Comparison of ENCODE assay signal across 8 cellular contexts in the genomic region with DNA sequence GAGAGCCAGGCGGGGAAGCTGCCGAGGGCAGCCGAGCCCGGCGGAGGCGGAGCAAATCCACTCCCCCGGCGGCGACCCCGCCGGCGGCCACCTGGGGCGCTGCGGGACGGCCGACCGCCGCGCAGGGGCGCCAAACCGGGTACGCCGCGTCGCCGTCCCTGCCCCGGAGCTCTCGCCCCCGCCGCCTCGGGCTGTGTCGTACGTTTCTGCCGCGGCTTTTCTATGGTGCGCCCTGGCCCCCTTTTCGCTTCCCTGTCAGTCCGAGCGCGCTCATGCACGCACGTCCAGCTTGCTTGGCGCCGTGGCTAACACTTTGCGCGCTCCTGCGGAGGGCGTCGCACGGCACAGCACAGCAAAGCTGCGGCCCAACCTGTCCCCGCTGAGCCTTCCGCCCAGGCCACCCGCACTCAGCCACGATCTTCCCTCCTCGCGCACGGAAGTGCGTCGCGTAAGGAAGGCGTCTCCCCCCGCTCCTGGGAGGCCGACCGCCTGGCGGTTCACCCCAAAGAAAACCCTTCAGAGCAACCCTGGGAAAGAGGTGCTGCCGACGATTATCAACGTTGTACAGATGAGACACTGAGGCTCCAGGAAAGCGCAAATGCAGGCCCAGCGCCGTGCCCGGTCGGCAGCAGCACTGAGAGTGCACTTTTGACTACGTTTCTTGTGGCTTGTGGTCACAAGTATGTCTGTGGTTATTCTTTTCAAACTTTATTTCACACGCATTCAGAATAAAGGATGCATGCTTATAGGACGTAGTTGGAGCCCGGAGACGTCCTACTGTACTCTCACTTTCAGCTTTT. TPM values are rescaled to one million over a fixed set of nuclear protein-coding genes. Genes with fewer than 3 reads are reported as not detected.
DNase-seq lines count a peak whose midpoint lies in the region; TF ChIP-seq lines count a peak whose summit lies in the region.

A gene (minus strand): TSS at position 48 of the 800 bp plus-strand sequence. CDS start 1,857 bp downstream, outside the sequence.

- H3K27ac ChIP-seq in mesodermal cell (ENCODE audit: low read depth, low read length, severe bottlenecking), result peak within 1 kb of the TSS; percentile 98

- H3K9me3 Mint-ChIP-seq in Caco-2 (ENCODE audit: unreplicated experiment), result no peaks in the 10 kb centered on the region

- CTCF ChIA-PET in Caco-2 (lab: Charles Lee), result interaction anchor here (0.6 to 2.2 kb wide), 19 partner anchors 9 to 224 kb away, joined by 3 to 11 read pairs (median 3); a partner anchor contains a TSS

- peak within 1 kb of the TSS; percentile 84 for H3K4me3 Mint-ChIP-seq in Caco-2 (ENCODE audit: unreplicated experiment)

- 0 to 1% methylated on average over 59 to 60 of the region's 79 CpGs for WGBS in mesodermal cell (ENCODE audit: insufficient coverage in 2 of 2), 2 experiments

- peaks cover 17% of the 10 kb centered on the region for H3K4me1 ChIP-seq in Caco-2
- peaks cover 7% of the 10 kb centered on the region for H3K4me1 ChIP-seq in endocrine pancreas (ENCODE audit: control insufficient read depth, insufficient read depth, low read length)
- H3K4me1 ChIP-seq in mesodermal cell (ENCODE audit: control insufficient read depth, insufficient read depth, low read length, poor library complexity, severe bottlenecking), result no peaks in the 10 kb centered on the region

- peak within 1 kb of the TSS; percentile 99 for H3K9ac ChIP-seq in endocrine pancreas (ENCODE audit: control insufficient read depth, insufficient read depth, low read length)

- TF ChIP-seq CTCF in Caco-2 (IDR thresholded peaks at IDR 0.05; ENCODE audit: insufficient read depth in 1 of 2, low read depth in 1 of 2, low read length in 1 of 2, severe bottlenecking in 1 of 2, unreplicated experiment in 1 of 2) (peak; percentile 42 to 79), GM20000 (IDR thresholded peaks at IDR 0.05; ENCODE audit: extremely low read depth, missing control alignments) (peak; percentile 96)

- peaks cover 33% of the 10 kb centered on the region for H3K36me3 Mint-ChIP-seq in Caco-2 (ENCODE audit: insufficient read depth, unreplicated experiment)

- H3K27ac Mint-ChIP-seq in Caco-2 (ENCODE audit: unreplicated experiment), result peak within 1 kb of the TSS; percentile 95

- H3K27me3 Mint-ChIP-seq in Caco-2 (ENCODE audit: insufficient read depth, unreplicated experiment), result no peaks in the 10 kb centered on the region

- TSS peak; percentile 75 for BruUV-seq in Caco-2 (replicated peaks; lab: Mats Ljungman, UMichigan)

- H3K4me3 ChIP-seq in Caco-2 (ENCODE audit: low read depth, low read length), result peak within 1 kb of the TSS; percentile 91
- H3K4me3 ChIP-seq in endocrine pancreas (ENCODE audit: control insufficient read depth, insufficient read depth, low read length), result peak within 1 kb of the TSS; percentile 93
- H3K4me3 ChIP-seq in mesodermal cell (ENCODE audit: extremely low read depth, insufficient read depth, low read length, poor library complexity, severe bottlenecking), result peak within 1 kb of the TSS; percentile 92

- peak; percentile 90 to 95 for DNase-seq in Caco-2
- peak; percentile 96 for DNase-seq in GM20000 (ENCODE audit: low spot score)
- peak; percentile 60 for DNase-seq in HS-5 (ENCODE audit: low read depth)
- peak; percentile 90 for DNase-seq in NOMO-1 treated with DMSO at 0.1 percent for 48 hours (lab: John Stamatoyannopoulos, UW; ENCODE audit: unreplicated experiment)
- DNase-seq in activated CD8-positive, alpha-beta memory T cell treated with anti-CD3 and anti-CD28 coated beads for 4 hours (ENCODE audit: low read depth in 2 of 2), result peak; percentile 73 to 77
- peak; percentile 76 to 83 for DNase-seq in stimulated activated CD8-positive, alpha-beta memory T cell treated with anti-CD3 and anti-CD28 coated beads, Interleukin-15, amount 100 ng/mL, for 4 hours (ENCODE audit: low read depth in 2 of 2)

- H3K27me3 ChIP-seq in Caco-2 (replicated peaks; ENCODE audit: control insufficient read depth, insufficient read depth, low read length) (no peaks in the 10 kb centered on the region), endocrine pancreas (ENCODE audit: control insufficient read depth, insufficient read depth, low read length) (no peaks in the 10 kb centered on the region)

- POLR2A ChIA-PET in Caco-2 (lab: Charles Lee), result interaction anchor here (0.6 to 1.7 kb wide), 7 partner anchors 9 to 182 kb away, joined by 3 to 9 read pairs (median 4); a partner anchor contains a TSS

- peaks cover 17% of the 10 kb centered on the region for H3K4me1 Mint-ChIP-seq in Caco-2 (ENCODE audit: low read depth, unreplicated experiment)

- intact Hi-C loops in Caco-2 (cut with micrococcal nuclease; ENCODE audit: unreplicated experiment), result loop anchor here (1.0 to 5.0 kb wide), 6 partner anchors 21 to 148 kb away; no protein-coding TSS in a partner anchor

- H3K9me3 ChIP-seq in Caco-2 (no peaks in the 10 kb centered on the region), endocrine pancreas (ENCODE audit: control insufficient read depth, low read length) (no peaks in the 10 kb centered on the region), mesodermal cell (ENCODE audit: control insufficient read depth, low read length) (no peaks in the 10 kb centered on the region)

- H3K36me3 ChIP-seq in Caco-2 (ENCODE audit: control insufficient read depth, insufficient read depth, low read length), result no peaks in the 10 kb centered on the region
- H3K36me3 ChIP-seq in endocrine pancreas (ENCODE audit: control insufficient read depth, insufficient read depth, low read length), result no peaks in the 10 kb centered on the region
- peaks cover 14% of the 10 kb centered on the region for H3K36me3 ChIP-seq in mesodermal cell (ENCODE audit: control insufficient read depth, insufficient read depth, low read length)

RNA-seq across cellular contexts. Expression of the gene that starts here (rescaled TPM):
- 146 and 147 TPM in 2 replicates for total RNA-seq in Caco-2 (2022)
- polyA plus RNA-seq in mesodermal cell (2013, experiment 1 of 2), result 76.7 TPM
- 73.3 TPM for polyA plus RNA-seq in mesodermal cell (2013, experiment 2 of 2)

Comparison
In these comparisons a context has a peak if more than half of its experiments do, and no peak if none do; other contexts are left out.
1. Peak in every context shown above with its lines: DNase-seq, H3K4me3 ChIP-seq and H3K27ac ChIP-seq.